Comparison of ENCODE assay signal across 1 cellular context in genomic region chr2:180449171-180449570, GRCh38.
TF ChIP-seq lines count a peak whose summit lies in the region.

No MANE protein-coding gene starts in this region.

TF ChIP-seq in GM23338, 12 proteins besides CTCF, POLR2A, EP300 and RAD21 (continued from another document):
- TF ChIP-seq ZNF462 (CRISPR knock-in tag; IDR thresholded peaks at IDR 0.05): no peak
TF ChIP-seq in GM23338: peak in this region for 0.
